ENCODE assay signal across 22 cellular contexts in the genomic region with DNA sequence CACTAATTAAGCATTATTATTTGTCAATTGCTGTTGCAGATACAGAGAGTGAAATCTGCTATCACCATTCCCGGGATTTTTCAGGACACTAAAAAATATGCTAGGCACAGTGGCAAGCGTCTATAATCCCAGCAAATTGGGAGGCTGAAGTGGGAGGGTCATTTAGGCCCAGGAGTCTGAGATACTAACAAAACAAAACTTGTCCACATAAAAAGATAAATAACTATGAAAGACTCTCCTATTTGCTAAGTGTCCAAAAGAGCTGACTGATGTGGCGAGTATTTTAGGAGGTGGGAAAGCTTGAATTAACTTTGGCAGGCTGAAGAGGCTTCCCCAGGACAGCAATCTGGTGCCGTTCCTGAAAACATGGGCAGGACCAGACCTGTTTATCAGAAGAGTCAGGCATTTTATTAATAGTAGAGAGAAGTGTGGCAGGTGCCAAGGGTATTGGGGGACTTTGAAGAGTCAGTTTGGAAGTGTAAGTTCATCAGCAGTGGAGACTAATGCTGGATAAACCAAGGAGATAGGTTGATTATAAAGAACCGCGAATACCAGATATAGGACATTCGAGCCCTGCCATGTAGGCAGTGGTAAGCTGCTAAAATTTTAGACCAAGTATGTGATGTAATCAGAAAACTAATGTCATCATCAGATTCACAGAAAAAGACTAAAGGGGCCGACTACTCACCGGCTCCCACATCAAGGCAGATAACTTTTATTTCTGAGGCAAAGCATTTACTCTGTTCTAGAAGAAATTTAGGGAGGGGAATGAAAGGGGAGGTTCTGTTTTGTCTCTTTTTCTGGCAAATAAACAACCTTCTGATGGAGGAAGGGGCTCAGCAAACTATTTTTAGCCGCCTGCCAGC.
DNase-seq lines count a peak whose midpoint lies in the region; ATAC-seq lines count a peak whose summit lies in the region.
"Had no signal": no experiment of that assay in that cellular context is flagged by ENCODE, and none has a peak within 500 bp of the region (broad histone marks: within the 10 kb centered on the region; RNA-seq: fewer than 3 reads in every experiment).

No MANE protein-coding gene starts in this region.

- no peak overlapping the region for H3K27ac Mint-ChIP-seq in activated T-cell treated with anti-CD3 and anti-CD28 coated beads, Interleukin-2, amount 50 U/mL, for 24 hours
- H3K27ac Mint-ChIP-seq: B cell; CD4-positive, alpha-beta T cell; T-cell had no signal

- H3K4me1 Mint-ChIP-seq in activated T-cell treated with anti-CD3 and anti-CD28 coated beads, Interleukin-2, amount 50 U/mL, for 24 hours (ENCODE audit: low read depth): no peaks in the 10 kb centered on the region
- H3K4me1 Mint-ChIP-seq: B cell, T-cell had no signal

- no peak overlapping the region for H3K4me3 ChIP-seq in right cardiac atrium (ENCODE audit: low read length)
- H3K4me3 ChIP-seq: GM12878, HAP-1, MG63 had no signal

- no peaks in the 10 kb centered on the region for H3K4me1 ChIP-seq in right cardiac atrium (ENCODE audit: control insufficient read depth, insufficient read depth, low read length)

- no peaks in the 10 kb centered on the region for H3K36me3 Mint-ChIP-seq in activated T-cell treated with anti-CD3 and anti-CD28 coated beads, Interleukin-2, amount 50 U/mL, for 24 hours (ENCODE audit: low read depth)
- H3K36me3 Mint-ChIP-seq: T-cell had no signal

- H3K9me3 Mint-ChIP-seq in activated T-cell treated with anti-CD3 and anti-CD28 coated beads, Interleukin-2, amount 50 U/mL, for 24 hours: no peaks in the 10 kb centered on the region
- H3K9me3 Mint-ChIP-seq: CD4-positive, alpha-beta T cell; T-cell had no signal

- H3K27ac ChIP-seq in right cardiac atrium (ENCODE audit: low read length): no peak overlapping the region

- peaks cover 5% of the 10 kb centered on the region for H3K27me3 Mint-ChIP-seq in activated T-cell treated with anti-CD3 and anti-CD28 coated beads, Interleukin-2, amount 50 U/mL, for 24 hours

- DNase-seq in DMS79 treated with DMSO at 0.1 percent for 48 hours (lab: John Stamatoyannopoulos, UW): peak; percentile 75
- peak; percentile 77 for DNase-seq in NCI-H1105 (lab: John Stamatoyannopoulos, UW)
- peak; percentile 77 for DNase-seq in NCI-H446 treated with DMSO at 0.1 percent for 48 hours (lab: John Stamatoyannopoulos, UW)
- DNase-seq in right cardiac atrium: peak in 1 of 3 donors; percentile 47
- DNase-seq in NCI-H1930 (lab: John Stamatoyannopoulos, UW): no peak
- no peak for DNase-seq in RPMI8226
- no peak for DNase-seq in activated T-cell treated with anti-CD3 and anti-CD28 coated beads, Interleukin-2, amount 50 U/mL, for 24 hours
- DNase-seq: CD4-positive, alpha-beta T cell; DND-41; GDM1; IMR-90; Karpas-422; MG63; NCI-H1092; NCI-H187; NCI-H524 treated with DMSO at 0.1 percent for 48 hours; NK-92 treated with Interleukin-12 subunit alpha and Interleukin-12 subunit beta, amount 100 ng/mL, for 24 hours; OCI-M1; T-cell had no signal

- H3K4me3 Mint-ChIP-seq in activated T-cell treated with anti-CD3 and anti-CD28 coated beads, Interleukin-2, amount 50 U/mL, for 24 hours: no peak overlapping the region
- H3K4me3 Mint-ChIP-seq: B cell; CD4-positive, alpha-beta T cell; T-cell had no signal

- peak; percentile 56 to 61 for ATAC-seq in right cardiac atrium
- ATAC-seq: GM12878, T-cell had no signal

- no peaks in the 10 kb centered on the region for H3K27me3 ChIP-seq in right cardiac atrium (ENCODE audit: control insufficient read depth, insufficient read depth)
- H3K27me3 ChIP-seq: MG63 had no signal

- H3K9me3 ChIP-seq in right cardiac atrium (ENCODE audit: control insufficient read depth, low read length): no peaks in the 10 kb centered on the region
- H3K9me3 ChIP-seq: HAP-1, MG63 had no signal

- 53% methylated on average over 10 of the region's 10 CpGs for WGBS in right cardiac atrium

- intact Hi-C loops in right cardiac atrium (cut with DNase I): no loop called here

Comparison
In these comparisons a context has a peak if more than half of its experiments do, and no peak if none do; other contexts are left out.
1. DNase-seq: peak in DMS79 treated with DMSO at 0.1 percent for 48 hours (single experiment), NCI-H1105 (single experiment) and NCI-H446 treated with DMSO at 0.1 percent for 48 hours (single experiment); none in NCI-H1930 (0 of 2), RPMI8226 (single experiment) and activated T-cell treated with anti-CD3 and anti-CD28 coated beads, Interleukin-2, amount 50 U/mL, for 24 hours (single experiment).